Comparison of ENCODE assay signal across 30 cellular contexts in genomic region chrX:130626521-130626920, GRCh38.
DNase-seq lines count a peak whose midpoint lies in the region; ATAC-seq and TF ChIP-seq lines count a peak whose summit lies in the region.
"Had no signal": no experiment of that assay in that cellular context is flagged by ENCODE, and none has a peak within 500 bp of the region (broad histone marks: within the 10 kb centered on the region; RNA-seq: fewer than 3 reads in every experiment).

No MANE protein-coding gene starts in this region.

- H3K36me3 ChIP-seq in BLaER1 treated with 17β-estradiol and CSF1 and Interleukin-3, amounts not matched to agents 10 nM and 100 nM = peaks cover 0 to 16% (median 0%) of the 10 kb centered on the region in 11 experiments; a peak in 1 of 22 replicates
- no peaks in the 10 kb centered on the region for H3K36me3 ChIP-seq in SJCRH30
- H3K36me3 ChIP-seq in prostate gland = no peaks in the 10 kb centered on the region
- H3K36me3 ChIP-seq: ascending aorta, MG63, pancreas, upper lobe of left lung had no signal

- H4K20me1 ChIP-seq in BLaER1 treated with 17β-estradiol and CSF1 and Interleukin-3, amounts not matched to agents 10 nM and 100 nM = no peaks in the 10 kb centered on the region; a peak in 2 of 22 replicates

- intact Hi-C loops in prostate gland (cut with DNase I) = no loop called here

- no peak overlapping the region for H3K9ac ChIP-seq in BLaER1 treated with 17β-estradiol and CSF1 and Interleukin-3, amounts not matched to agents 10 nM and 100 nM

- no peak overlapping the region for H3K4me3 ChIP-seq in BLaER1 treated with 17β-estradiol and CSF1 and Interleukin-3, amounts not matched to agents 10 nM and 100 nM
- H3K4me3 ChIP-seq in SJCRH30 (no peak overlapping the region), prostate gland (no peak overlapping the region)
- H3K4me3 ChIP-seq: ascending aorta, K562, lower lobe of right lung, MG63, mucosa of descending colon, pancreas, upper lobe of left lung had no signal

- peaks cover 14 to 56% (median 43%) of the 10 kb centered on the region in 10 experiments for H3K4me1 ChIP-seq in BLaER1 treated with 17β-estradiol and CSF1 and Interleukin-3, amounts not matched to agents 10 nM and 100 nM
- no peaks in the 10 kb centered on the region for H3K4me1 ChIP-seq in SJCRH30
- H3K4me1 ChIP-seq in prostate gland (replicated peaks) = no peaks in the 10 kb centered on the region
- H3K4me1 ChIP-seq: ascending aorta, lower lobe of right lung, pancreas, upper lobe of left lung had no signal

- TF ChIP-seq CTCF in prostate gland (IDR thresholded peaks at IDR 0.05) = no peak

- H3K27me3 ChIP-seq in BLaER1 treated with 17β-estradiol and CSF1 and Interleukin-3, amounts not matched to agents 10 nM and 100 nM = peaks cover 77 to 98% (median 95%) of the 10 kb centered on the region in 11 experiments
- H3K27me3 ChIP-seq in SJCRH30 (no peaks in the 10 kb centered on the region), prostate gland (replicated peaks; ENCODE audit: insufficient read depth) (no peaks in the 10 kb centered on the region)
- H3K27me3 ChIP-seq: ascending aorta, MG63, pancreas, upper lobe of left lung had no signal

- DNase-seq in SJCRH30 = peak; percentile 4 to 33
- DNase-seq in fibroblast of peridontal ligament (ENCODE audit: extremely low read depth) = peak; percentile 52
- DNase-seq in renal cortical epithelial cell (ENCODE audit: low read depth) = peak; percentile 38
- no peak for DNase-seq in prostate gland (ENCODE audit: low spot score)
- DNase-seq: ACHN; activated CD4-positive, alpha-beta T cell treated with anti-CD3 and anti-CD28 coated beads for 36 hours; activated T-cell treated with anti-CD3 and anti-CD28 coated beads for 4 hours; CD4-positive, CD25-positive, alpha-beta regulatory T cell; central memory CD4-positive, alpha-beta T cell; GOT3; HFFc6; kidney; lower lobe of right lung; MG63; mucosa of descending colon; NCI-H146; NCI-H446; NCI-H774; nephron progenitor cell; pancreas; right cardiac atrium; stimulated activated CD4-positive, alpha-beta T cell treated with anti-CD3 and anti-CD28 coated beads, Interleukin-4, amount 100 ng/mL, for 1 hour; upper lobe of left lung had no signal

- peak overlapping the region in 8 of 11 experiments; percentile 3 to 73 (median 54); a peak in 10 of 22 replicates for H3K4me2 ChIP-seq in BLaER1 treated with 17β-estradiol and CSF1 and Interleukin-3, amounts not matched to agents 10 nM and 100 nM

- ATAC-seq in HG02798 (IDR thresholded peaks at IDR 0.05; ENCODE audit: poor library complexity, unreplicated experiment) (no peak), HG03280 (IDR thresholded peaks at IDR 0.05; ENCODE audit: unreplicated experiment) (no peak), GM21619 (IDR thresholded peaks at IDR 0.05; ENCODE audit: unreplicated experiment) (no peak)
- ATAC-seq: activated CD4-positive, alpha-beta T cell treated with anti-CD3 and anti-CD28 coated beads for 36 hours; activated naive CD4-positive, alpha-beta T cell treated with anti-CD3 and anti-CD28 coated beads, Interleukin-2, amount 50 U/mL, for 72 hours; K562; lower lobe of right lung; mucosa of descending colon; pancreas; right cardiac atrium had no signal

- 0 out of 22 replicates have a peak overlapping the region, but pooled peaks of 1 of the 11 experiments have one; percentile 1 for H3K27ac ChIP-seq in BLaER1 treated with 17β-estradiol and CSF1 and Interleukin-3, amounts not matched to agents 10 nM and 100 nM
- H3K27ac ChIP-seq in SJCRH30 (no peak overlapping the region), prostate gland (no peak overlapping the region)
- H3K27ac ChIP-seq: ascending aorta, lower lobe of right lung, pancreas, upper lobe of left lung had no signal

- no peak for TF ChIP-seq POLR2A in prostate gland (IDR thresholded peaks at IDR 0.05)

- no peaks in the 10 kb centered on the region for H3K9me3 ChIP-seq in BLaER1 treated with 17β-estradiol and CSF1 and Interleukin-3, amounts not matched to agents 10 nM and 100 nM (replicated peaks in 1 of 11)
- H3K9me3 ChIP-seq in SJCRH30 (replicated peaks) (no peaks in the 10 kb centered on the region), prostate gland (no peaks in the 10 kb centered on the region)
- H3K9me3 ChIP-seq: ascending aorta, lower lobe of right lung, MG63, mucosa of descending colon, pancreas, upper lobe of left lung had no signal
